In the genomic region with DNA sequence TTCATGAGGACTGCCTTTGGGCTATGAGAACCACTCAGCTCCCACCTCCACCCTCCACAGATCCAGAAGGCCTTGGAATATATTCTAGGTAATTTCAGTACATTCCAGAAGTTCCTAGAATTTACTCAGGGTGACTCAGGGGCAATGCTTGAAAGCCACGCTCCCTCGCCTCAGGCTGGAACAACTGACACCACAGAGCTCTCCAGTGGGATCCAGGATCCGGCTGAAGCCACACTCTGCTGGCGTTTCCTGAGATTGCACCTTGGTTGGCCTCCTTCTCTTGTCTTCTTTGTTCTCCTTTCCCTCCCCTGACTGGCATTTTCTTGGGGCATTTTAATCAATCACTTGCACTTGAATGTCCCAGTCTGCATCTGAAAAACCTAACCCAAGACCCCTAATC, we compare ENCODE assay signal across 8 cellular contexts.
A peak's percentile ranks its signal among the peaks of the same experiment; 100 is the strongest.
DNase-seq lines count a peak whose midpoint lies in the region; ATAC-seq and TF ChIP-seq lines count a peak whose summit lies in the region.
"Had no signal": no experiment of that assay in that cellular context is flagged by ENCODE, and none has a peak within 500 bp of the region (broad histone marks: within the 10 kb centered on the region; RNA-seq: fewer than 3 reads in every experiment).

No MANE protein-coding gene starts in this region.

- H3K27ac Mint-ChIP-seq in type B pancreatic cell: no peak overlapping the region
- H3K27ac Mint-ChIP-seq in activated CD8-positive, alpha-beta T cell treated with anti-CD3 and anti-CD28 coated beads for 36 hours: no peak overlapping the region
- H3K27ac Mint-ChIP-seq in activated naive CD8-positive, alpha-beta T cell treated with anti-CD3 and anti-CD28 coated beads, Interleukin-2, amount 50 U/mL, for 24 hours: no peak overlapping the region
- H3K27ac Mint-ChIP-seq: nephron progenitor cell had no signal

- TF ChIP-seq CTCF in type B pancreatic cell (conservative IDR thresholded peaks at IDR 0.05): peak; percentile 38
- TF ChIP-seq CTCF in activated CD8-positive, alpha-beta T cell treated with anti-CD3 and anti-CD28 coated beads for 36 hours (IDR thresholded peaks at IDR 0.05): no peak

- H3K27me3 Mint-ChIP-seq in type B pancreatic cell: peaks cover 52% of the 10 kb centered on the region
- peaks cover 28% of the 10 kb centered on the region for H3K27me3 Mint-ChIP-seq in activated CD8-positive, alpha-beta T cell treated with anti-CD3 and anti-CD28 coated beads for 36 hours
- H3K27me3 Mint-ChIP-seq in activated naive CD8-positive, alpha-beta T cell treated with anti-CD3 and anti-CD28 coated beads, Interleukin-2, amount 50 U/mL, for 24 hours: peaks cover 11% of the 10 kb centered on the region

- CTCF ChIA-PET in activated CD8-positive, alpha-beta T cell treated with anti-CD3 and anti-CD28 coated beads for 36 hours (lab: Charles Lee): interaction anchor here (1.5 to 2.2 kb wide), 3 partner anchors 11 to 21 kb away, joined by 4 to 9 read pairs (median 7); no protein-coding TSS in a partner anchor

- H3K9me3 Mint-ChIP-seq in type B pancreatic cell: no peaks in the 10 kb centered on the region
- H3K9me3 Mint-ChIP-seq in activated CD8-positive, alpha-beta T cell treated with anti-CD3 and anti-CD28 coated beads for 36 hours: no peaks in the 10 kb centered on the region
- no peaks in the 10 kb centered on the region for H3K9me3 Mint-ChIP-seq in activated naive CD8-positive, alpha-beta T cell treated with anti-CD3 and anti-CD28 coated beads, Interleukin-2, amount 50 U/mL, for 24 hours

- intact Hi-C loops in activated CD8-positive, alpha-beta T cell treated with anti-CD3 and anti-CD28 coated beads for 36 hours (cut with micrococcal nuclease): no loop called here

- no peaks in the 10 kb centered on the region for H3K36me3 Mint-ChIP-seq in type B pancreatic cell
- H3K36me3 Mint-ChIP-seq in activated CD8-positive, alpha-beta T cell treated with anti-CD3 and anti-CD28 coated beads for 36 hours (ENCODE audit: low read depth): no peaks in the 10 kb centered on the region
- H3K36me3 Mint-ChIP-seq in activated naive CD8-positive, alpha-beta T cell treated with anti-CD3 and anti-CD28 coated beads, Interleukin-2, amount 50 U/mL, for 24 hours (ENCODE audit: low read depth): no peaks in the 10 kb centered on the region

- POLR2A ChIA-PET in activated CD8-positive, alpha-beta T cell treated with anti-CD3 and anti-CD28 coated beads for 36 hours (lab: Charles Lee): no interaction called here

- H3K4me3 Mint-ChIP-seq in type B pancreatic cell: no peak overlapping the region
- H3K4me3 Mint-ChIP-seq in activated CD8-positive, alpha-beta T cell treated with anti-CD3 and anti-CD28 coated beads for 36 hours: no peak overlapping the region
- H3K4me3 Mint-ChIP-seq in activated naive CD8-positive, alpha-beta T cell treated with anti-CD3 and anti-CD28 coated beads, Interleukin-2, amount 50 U/mL, for 24 hours: no peak overlapping the region
- H3K4me3 Mint-ChIP-seq: nephron progenitor cell had no signal

- DNase-seq in HCEC 1CT: peak; percentile 91
- peak; percentile 86 for DNase-seq in T1000 (lab: John Stamatoyannopoulos, UW)
- peak; percentile 60 for DNase-seq in foreskin melanocyte
- DNase-seq in type B pancreatic cell (ENCODE audit: extremely low spot score, unreplicated experiment): no peak
- no peak for DNase-seq in activated CD8-positive, alpha-beta T cell treated with anti-CD3 and anti-CD28 coated beads for 36 hours
- DNase-seq in activated naive CD8-positive, alpha-beta T cell treated with anti-CD3 and anti-CD28 coated beads, Interleukin-2, amount 50 U/mL, for 24 hours: no peak
- DNase-seq in erythroblast (lab: John Stamatoyannopoulos, UW): no peak
- DNase-seq: nephron progenitor cell had no signal

- no peak for TF ChIP-seq POLR2A in erythroblast (IDR thresholded peaks at IDR 0.05; ENCODE audit: low read length)

- no peaks in the 10 kb centered on the region for H3K4me1 Mint-ChIP-seq in type B pancreatic cell (ENCODE audit: unreplicated experiment)
- H3K4me1 Mint-ChIP-seq in activated CD8-positive, alpha-beta T cell treated with anti-CD3 and anti-CD28 coated beads for 36 hours (ENCODE audit: low read depth): no peaks in the 10 kb centered on the region
- no peaks in the 10 kb centered on the region for H3K4me1 Mint-ChIP-seq in activated naive CD8-positive, alpha-beta T cell treated with anti-CD3 and anti-CD28 coated beads, Interleukin-2, amount 50 U/mL, for 24 hours
- H3K4me1 Mint-ChIP-seq: nephron progenitor cell had no signal

- no peak for ATAC-seq in activated CD8-positive, alpha-beta T cell treated with anti-CD3 and anti-CD28 coated beads for 36 hours
- ATAC-seq in activated naive CD8-positive, alpha-beta T cell treated with anti-CD3 and anti-CD28 coated beads, Interleukin-2, amount 50 U/mL, for 24 hours: no peak

Comparison
In these comparisons a context has a peak if more than half of its experiments do, and no peak if none do; other contexts are left out.
1. DNase-seq: peak in HCEC 1CT (single experiment), T1000 (single experiment) and foreskin melanocyte (single experiment); none in type B pancreatic cell (single experiment), activated CD8-positive, alpha-beta T cell treated with anti-CD3 and anti-CD28 coated beads for 36 hours (single experiment), activated naive CD8-positive, alpha-beta T cell treated with anti-CD3 and anti-CD28 coated beads, Interleukin-2, amount 50 U/mL, for 24 hours (single experiment) and erythroblast (0 of 2).